14 cellular contexts compared by ENCODE assay signal in genomic region chr10:46247808-46248569, GRCh38. TPM values are rescaled to one million over a fixed set of nuclear protein-coding genes. Genes with fewer than 3 reads are reported as not detected.
DNase-seq lines count a peak whose midpoint lies in the region; ATAC-seq and TF ChIP-seq lines count a peak whose summit lies in the region.
"Had no signal": no experiment of that assay in that cellular context is flagged by ENCODE, and none has a peak within 500 bp of the region (broad histone marks: within the 10 kb centered on the region; RNA-seq: fewer than 3 reads in every experiment).

No MANE protein-coding gene starts in this region.

- TF ChIP-seq POLR2A in IMR-90 (IDR thresholded peaks at IDR 0.05; ENCODE audit: low read depth, low read length) (no peak), spleen (IDR thresholded peaks at IDR 0.05) (no peak)

- H3K9me3 ChIP-seq in IMR-90 (ENCODE audit: control insufficient read depth, insufficient read depth, low read length): no peaks in the 10 kb centered on the region
- H3K9me3 ChIP-seq in colonic mucosa: no peaks in the 10 kb centered on the region
- H3K9me3 ChIP-seq in spleen: peaks cover 0 to 8% (median 2%) of the 10 kb centered on the region in 8 donors
- H3K9me3 ChIP-seq in smooth muscle cell (replicated peaks; ENCODE audit: low read depth): no peaks in the 10 kb centered on the region
- H3K9me3 ChIP-seq: HAP-1 had no signal

- H3K27me3 ChIP-seq in IMR-90 (ENCODE audit: control insufficient read depth, insufficient read depth, low read length) (peaks cover 2% of the 10 kb centered on the region; the same call in 1 of the 2 replicates), colonic mucosa (no peaks in the 10 kb centered on the region), spleen (replicated peaks in 1 of 7) (no peaks in the 10 kb centered on the region), smooth muscle cell (ENCODE audit: low read depth) (no peaks in the 10 kb centered on the region)

- peaks cover 11% of the 10 kb centered on the region; the same call in 1 of the 2 replicates for H3K4me1 ChIP-seq in IMR-90 (ENCODE audit: control insufficient read depth, insufficient read depth, low read length)
- H3K4me1 ChIP-seq in colonic mucosa: no peaks in the 10 kb centered on the region
- no peaks in the 10 kb centered on the region for H3K4me1 ChIP-seq in spleen
- no peaks in the 10 kb centered on the region for H3K4me1 ChIP-seq in smooth muscle cell (ENCODE audit: low read depth)
- H3K4me1 ChIP-seq: HAP-1 had no signal

- no peaks in the 10 kb centered on the region for H3K79me2 ChIP-seq in smooth muscle cell (ENCODE audit: low read depth)

- H3K56ac ChIP-seq in IMR-90 (ENCODE audit: extremely low read depth, insufficient read depth, low read length): no peak overlapping the region

- POLR2A ChIA-PET in IMR-90 (lab: Charles Lee; ENCODE audit: unreplicated experiment): no interaction called here

- peak overlapping the region; percentile 61; the same call in 1 of the 2 replicates for H2BK20ac ChIP-seq in IMR-90 (ENCODE audit: low read depth, low read length)

- H3K27ac ChIP-seq in IMR-90 (ENCODE audit: insufficient read depth, low read length) (no peak overlapping the region), colonic mucosa (no peak overlapping the region), spleen (no peak overlapping the region), smooth muscle cell (ENCODE audit: low read depth) (no peak overlapping the region)
- H3K27ac ChIP-seq: skin epidermis had no signal

- TF ChIP-seq RAD21 in IMR-90 (IDR thresholded peaks at IDR 0.05; ENCODE audit: low read length): no peak

- DNase-seq in IMR-90 (no peak), colonic mucosa (peak; percentile 8), islet precursor cell (peak; percentile 64), spleen (peak; percentile 63), smooth muscle cell (lab: John Stamatoyannopoulos, UW; ENCODE audit: unreplicated experiment) (no peak), nucleus accumbens (lab: John Stamatoyannopoulos, UW) (no peak), KBM-7 (no peak)
- DNase-seq: activated CD4-positive, alpha-beta T cell treated with anti-CD3 and anti-CD28 coated beads, Interleukin-2, amount 10 ng/mL, durations not matched to agents 7 days and 5 days; NK-92 treated with Interleukin-12 subunit alpha and Interleukin-12 subunit beta, amount 100 ng/mL, for 24 hours; stimulated activated naive B cell treated with anti-CD40 and anti-IgM and Interleukin-4, amounts not matched to agents 10 μg/mL and 1 μg/mL and 100 μg/mL, for 72 hours had no signal

- dilution Hi-C loops in IMR-90 (cut with HindIII; ENCODE audit: low sequenced_read_pairs, unreplicated experiment): no loop called here

- in situ Hi-C loops in IMR-90 (cut with MboI; ENCODE audit: low sequenced_read_pairs) (no loop called here), KBM-7 (cut with MboI; ENCODE audit: low pct_unique_long_range_greater_than_20kb, low sequenced_read_pairs) (loop anchor here (25.0 kb wide), 1 partner anchor 1011 kb away; no protein-coding TSS in a partner anchor)

- 0% methylated on average over 1 of the region's 14 CpGs; no CpG with 5 or more reads in 1 of the 2 experiments for WGBS in IMR-90 (ENCODE audit: extremely low coverage in 2 of 2, insufficient read length in 1 of 2), 2 experiments
- WGBS in spleen, 5 donors: 78 to 95% (median 89%) methylated on average over 9 to 14 of the region's 14 CpGs
- WGBS in smooth muscle cell (ENCODE audit: low lambda C conversion rate): 86% methylated on average over 14 of the region's 14 CpGs

- no peak overlapping the region; a peak in 1 of 4 replicates for H4K8ac ChIP-seq in IMR-90 (ENCODE audit: low read depth in 2 of 2, low read length in 2 of 2)

- peak overlapping the region; percentile 18; the same call in 1 of the 2 replicates for H3K18ac ChIP-seq in IMR-90 (ENCODE audit: low read depth, low read length)

- H2BK120ac ChIP-seq in IMR-90 (ENCODE audit: low read depth, low read length): peak overlapping the region; percentile 54; the same call in 1 of the 2 replicates

- TF ChIP-seq CTCF in IMR-90 (conservative IDR thresholded peaks at IDR 0.05; ENCODE audit: low read depth, low read length) (no peak), colonic mucosa (IDR thresholded peaks at IDR 0.05) (no peak), spleen (IDR thresholded peaks at IDR 0.05 in 8 of 11, conservative IDR thresholded peaks at IDR 0.05 in 3 of 11) (no peak), smooth muscle cell (IDR thresholded peaks at IDR 0.05; ENCODE audit: borderline replicate concordance, insufficient read depth, poor library complexity, severe bottlenecking) (no peak)

- H3F3A ChIP-seq in smooth muscle cell (ENCODE audit: low read depth): no peaks in the 10 kb centered on the region

- no peaks in the 10 kb centered on the region for H3K36me3 ChIP-seq in IMR-90 (ENCODE audit: control insufficient read depth, insufficient read depth, low read length)
- H3K36me3 ChIP-seq in colonic mucosa: no peaks in the 10 kb centered on the region
- H3K36me3 ChIP-seq in spleen: peaks cover 0 to 39% (median 0%) of the 10 kb centered on the region in 6 donors
- no peaks in the 10 kb centered on the region for H3K36me3 ChIP-seq in smooth muscle cell (ENCODE audit: low read depth)
- H3K36me3 ChIP-seq: HAP-1 had no signal

- H3K4me2 ChIP-seq in IMR-90 (ENCODE audit: low read depth, low read length): no peak overlapping the region
- H3K4me2 ChIP-seq in smooth muscle cell: no peak overlapping the region

- ATAC-seq in IMR-90 (ENCODE audit: low read depth): no peak
- ATAC-seq: stimulated activated naive B cell treated with anti-CD40 and anti-IgM and Interleukin-4, amounts not matched to agents 10 μg/mL and 1 μg/mL and 100 μg/mL, for 72 hours had no signal

- H3K23ac ChIP-seq in IMR-90 (ENCODE audit: low read depth, low read length): no peak overlapping the region

- no peak overlapping the region for H2AFZ ChIP-seq in IMR-90 (replicated peaks; ENCODE audit: low read length, poor library complexity)
- no peak overlapping the region for H2AFZ ChIP-seq in smooth muscle cell (ENCODE audit: low read depth)

- no peak overlapping the region; the same call in 1 of the 2 replicates for H3K14ac ChIP-seq in IMR-90 (replicated peaks; ENCODE audit: low read depth, low read length)

- BruUV-seq in IMR-90 (replicated peaks; lab: Mats Ljungman, UMichigan): no TSS peak

- H3K79me1 ChIP-seq in IMR-90 (ENCODE audit: low read depth in 1 of 2, low read length in 2 of 2): no peaks in the 10 kb centered on the region

- no peak overlapping the region for H2BK15ac ChIP-seq in IMR-90 (ENCODE audit: low read depth, low read length)

- H3K4ac ChIP-seq in IMR-90 (ENCODE audit: low read depth, low read length): peak overlapping the region; percentile 69

- H3K4me3 ChIP-seq in IMR-90 (ENCODE audit: insufficient read depth, low read depth, low read length) (no peak overlapping the region), colonic mucosa (no peak overlapping the region), spleen (no peak overlapping the region), smooth muscle cell (no peak overlapping the region)
- H3K4me3 ChIP-seq: HAP-1, skin epidermis had no signal

- H2BK5ac ChIP-seq in IMR-90 (ENCODE audit: low read depth, low read length, poor library complexity, severe bottlenecking): no peak overlapping the region

- intact Hi-C loops in IMR-90 (cut with micrococcal nuclease): loop anchor here (1.0 kb wide), 1 partner anchor 9 kb away; no protein-coding TSS in a partner anchor
- intact Hi-C loops in colonic mucosa (cut with DNase I): no loop called here
- intact Hi-C loops in spleen (cut with DNase I; ENCODE audit: low total_unique reads): no loop called here

- H4K20me1 ChIP-seq in IMR-90 (ENCODE audit: insufficient read depth, low read length) (no peaks in the 10 kb centered on the region), smooth muscle cell (ENCODE audit: low read depth) (no peaks in the 10 kb centered on the region)

- H4K5ac ChIP-seq in IMR-90 (ENCODE audit: low read depth, low read length): no peak overlapping the region

- H3K9ac ChIP-seq in IMR-90 (ENCODE audit: low read depth, low read length) (no peak overlapping the region), colonic mucosa (ENCODE audit: low read depth in 2 of 2, low read length in 2 of 2) (no peak overlapping the region), smooth muscle cell (ENCODE audit: low read depth) (no peak overlapping the region)

- peaks cover 9% of the 10 kb centered on the region for H3K9me1 ChIP-seq in IMR-90 (ENCODE audit: insufficient read depth, low read length)

- no peak overlapping the region for H2AK9ac ChIP-seq in IMR-90 (replicated peaks; ENCODE audit: low read depth, low read length, poor library complexity)

- CTCF ChIA-PET in IMR-90 (lab: Yijun Ruan, JAX): no interaction called here

- H4K91ac ChIP-seq in IMR-90 (ENCODE audit: insufficient read depth, low read depth, low read length): peak overlapping the region; percentile 26; the same call in 1 of the 2 replicates

- H2AK5ac ChIP-seq in IMR-90 (ENCODE audit: low read depth, low read length): peak overlapping the region; percentile 4; the same call in 1 of the 2 replicates

TF ChIP-seq in IMR-90, 13 proteins besides CTCF, POLR2A, EP300 and RAD21 (continues in another document):
- no peak for TF ChIP-seq CEBPB (IDR thresholded peaks at IDR 0.05; ENCODE audit: low read depth, low read length)
- no peak for TF ChIP-seq ELK1 (IDR thresholded peaks at IDR 0.05; ENCODE audit: borderline replicate concordance, low read depth, low read length)
- TF ChIP-seq MAFK (IDR thresholded peaks at IDR 0.05; ENCODE audit: low read depth, low read length): no peak
- no peak for TF ChIP-seq CHD1 (IDR thresholded peaks at IDR 0.05; ENCODE audit: low read depth, low read length)
- TF ChIP-seq FOS (IDR thresholded peaks at IDR 0.05; ENCODE audit: low read depth, low read length): no peak
- no peak for TF ChIP-seq NFE2L2 (IDR thresholded peaks at IDR 0.05; ENCODE audit: low read depth, low read length)
- no peak for TF ChIP-seq MXI1 (IDR thresholded peaks at IDR 0.05; ENCODE audit: borderline replicate concordance, low read depth, low read length)

RNA-seq across cellular contexts. Expression of gene ANTXRL, which starts 38.8 kb away (rescaled TPM):
- not detected in 2 replicates for total RNA-seq in IMR-90 (2012; rRNA removed)
- polyA plus RNA-seq in IMR-90 (2012; rRNA removed): not detected in 2 replicates
- not detected in 2 replicates for polyA plus RNA-seq in IMR-90 (2012; cell fraction: cytosol; rRNA removed)
- polyA plus RNA-seq in IMR-90 (2012; cell fraction: nucleus; rRNA removed; ENCODE audit: low replicate concordance): 0.03 TPM in 1 of 2 replicates, not detected in the other
- total RNA-seq in colonic mucosa: not detected
- total RNA-seq in spleen: 1 to 10 TPM in 1 of 7 donors, under 1 TPM in 4, not detected in 2; 0.20 to 1.1 (median 0.42) TPM
- polyA plus RNA-seq in spleen: under 1 TPM in 2 of 3 donors, not detected in 1; 0.03 to 0.42 TPM
- total RNA-seq in smooth muscle cell: not detected in 2 replicates
- not detected in 2 replicates for polyA plus RNA-seq in smooth muscle cell
- total RNA-seq: cerebellum, endothelial cell of umbilical vein had no signal
- polyA plus RNA-seq: endothelial cell of umbilical vein had no signal

Comparison
In these comparisons a context has a peak if more than half of its experiments do, and no peak if none do; other contexts are left out.
1. DNase-seq: peak in colonic mucosa (single experiment), islet precursor cell (single experiment) and spleen (single experiment); none in IMR-90 (single experiment), smooth muscle cell (single experiment), nucleus accumbens (0 of 56) and KBM-7 (single experiment).